ENCODE assay signal across 14 cellular contexts in the genomic region with DNA sequence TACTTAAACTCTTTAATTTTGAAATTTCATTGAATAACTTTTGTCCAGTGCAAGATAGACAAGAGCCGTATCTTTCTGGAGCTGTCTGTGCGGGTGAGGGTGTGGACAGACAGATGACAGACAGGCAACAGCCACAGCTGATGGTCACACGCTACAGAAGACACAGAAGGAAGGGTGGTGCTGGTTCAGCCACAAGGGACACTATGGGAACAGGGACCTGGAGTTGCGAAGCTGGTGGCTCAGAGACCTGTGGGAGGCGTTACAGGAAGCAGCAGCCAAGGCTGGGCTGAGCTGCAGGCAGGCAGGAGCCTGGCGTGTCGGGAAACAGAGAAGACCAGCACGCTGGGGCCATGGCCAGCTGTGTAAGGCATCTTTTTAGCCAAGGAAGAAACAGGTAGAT.
DNase-seq lines count a peak whose midpoint lies in the region; ATAC-seq and TF ChIP-seq lines count a peak whose summit lies in the region.
"Had no signal": no experiment of that assay in that cellular context is flagged by ENCODE, and none has a peak within 500 bp of the region (broad histone marks: within the 10 kb centered on the region; RNA-seq: fewer than 3 reads in every experiment).

No MANE protein-coding gene starts in this region.

- H3K36me3 ChIP-seq in GM23338 (ENCODE audit: insufficient read depth): no peaks in the 10 kb centered on the region

- H3F3A ChIP-seq in GM23338 (replicated peaks; ENCODE audit: low read depth): no peaks in the 10 kb centered on the region

- no peaks in the 10 kb centered on the region for H3K4me1 ChIP-seq in GM23338 (ENCODE audit: insufficient read depth)
- H3K4me1 ChIP-seq: parathyroid adenoma had no signal

- intact Hi-C loops in activated CD4-positive, alpha-beta T cell treated with anti-CD3 and anti-CD28 coated beads, Interleukin-2, amount 10 ng/mL, durations not matched to agents 24 days and 14 days (cut with micrococcal nuclease): no loop called here

- peaks cover 6% of the 10 kb centered on the region for H3K27me3 Mint-ChIP-seq in GM23338 (ENCODE audit: insufficient read depth, low read depth, poor library complexity)
- H3K27me3 Mint-ChIP-seq in activated CD4-positive, alpha-beta T cell treated with anti-CD3 and anti-CD28 coated beads, Interleukin-2, amount 10 ng/mL, durations not matched to agents 24 days and 14 days: peaks cover 16% of the 10 kb centered on the region
- H3K27me3 Mint-ChIP-seq: brain had no signal

- no peak overlapping the region for H3K4me2 ChIP-seq in GM23338

- H3K9me3 Mint-ChIP-seq in GM23338: no peaks in the 10 kb centered on the region
- no peaks in the 10 kb centered on the region for H3K9me3 Mint-ChIP-seq in activated CD4-positive, alpha-beta T cell treated with anti-CD3 and anti-CD28 coated beads, Interleukin-2, amount 10 ng/mL, durations not matched to agents 24 days and 14 days
- H3K9me3 Mint-ChIP-seq: activated naive CD4-positive, alpha-beta T cell treated with anti-CD3 and anti-CD28 coated beads for 36 hours; immature natural killer cell had no signal

- peak; percentile 37 for DNase-seq in 8988T
- peak; percentile 38 for DNase-seq in GM23338 (ENCODE audit: low spot score)
- DNase-seq in SW480 (ENCODE audit: low spot score): peak; percentile 31
- DNase-seq in iPS-NIHi7 (ENCODE audit: extremely low spot score): peak; percentile 42
- DNase-seq in AG20443 (ENCODE audit: low spot score): no peak
- no peak for DNase-seq in activated CD4-positive, alpha-beta T cell treated with anti-CD3 and anti-CD28 coated beads, Interleukin-2, amount 10 ng/mL, durations not matched to agents 24 days and 14 days
- no peak for DNase-seq in mucosa of gallbladder (ENCODE audit: low spot score)
- no peak for DNase-seq in coronary artery (ENCODE audit: low spot score)
- DNase-seq: activated naive CD4-positive, alpha-beta T cell treated with anti-CD3 and anti-CD28 coated beads for 36 hours; immature natural killer cell; NCI-H1092 treated with DMSO at 0.1 percent for 48 hours; PC-9 had no signal

- 0 out of 2 replicates have a peak, but pooled peaks cover 6% of the 10 kb centered on the region for H4K20me1 ChIP-seq in GM23338 (replicated peaks; ENCODE audit: insufficient read depth)

- no peak overlapping the region for H2AFZ ChIP-seq in GM23338
- H2AFZ ChIP-seq: parathyroid adenoma, PC-9 had no signal

- peaks cover 10% of the 10 kb centered on the region; the same call in 2 of the 3 replicates for H3K4me1 Mint-ChIP-seq in GM23338
- no peaks in the 10 kb centered on the region for H3K4me1 Mint-ChIP-seq in activated CD4-positive, alpha-beta T cell treated with anti-CD3 and anti-CD28 coated beads, Interleukin-2, amount 10 ng/mL, durations not matched to agents 24 days and 14 days
- H3K4me1 Mint-ChIP-seq: immature natural killer cell had no signal

- no peaks in the 10 kb centered on the region for H3K9me2 ChIP-seq in GM23338 (ENCODE audit: insufficient read depth)

- H3K4me3 ChIP-seq in GM23338 (no peak overlapping the region), coronary artery (no peak overlapping the region)
- H3K4me3 ChIP-seq: PC-9 had no signal

- ATAC-seq in GM23338: peak; percentile 61

- no peaks in the 10 kb centered on the region; the same call in 1 of the 3 replicates for H3K36me3 Mint-ChIP-seq in GM23338 (ENCODE audit: low read depth)
- no peaks in the 10 kb centered on the region for H3K36me3 Mint-ChIP-seq in activated CD4-positive, alpha-beta T cell treated with anti-CD3 and anti-CD28 coated beads, Interleukin-2, amount 10 ng/mL, durations not matched to agents 24 days and 14 days (ENCODE audit: low read depth)
- H3K36me3 Mint-ChIP-seq: immature natural killer cell had no signal

- TF ChIP-seq CTCF in GM23338 (conservative IDR thresholded peaks at IDR 0.05; ENCODE audit: low read depth in 2 of 2): peak in 1 of 2 experiments; percentile 27; a peak in 1 of 4 replicates
- TF ChIP-seq CTCF in coronary artery (IDR thresholded peaks at IDR 0.05): no peak

- no peak overlapping the region for H3K4me3 Mint-ChIP-seq in GM23338
- H3K4me3 Mint-ChIP-seq in activated CD4-positive, alpha-beta T cell treated with anti-CD3 and anti-CD28 coated beads, Interleukin-2, amount 10 ng/mL, durations not matched to agents 24 days and 14 days: no peak overlapping the region
- H3K4me3 Mint-ChIP-seq: activated naive CD4-positive, alpha-beta T cell treated with anti-CD3 and anti-CD28 coated beads for 36 hours; brain; immature natural killer cell had no signal

- H3K27me3 ChIP-seq in GM23338 (ENCODE audit: insufficient read depth): no peaks in the 10 kb centered on the region

- H3K79me2 ChIP-seq in GM23338 (replicated peaks; ENCODE audit: insufficient read depth): no peaks in the 10 kb centered on the region
- H3K79me2 ChIP-seq: parathyroid adenoma had no signal

- H3K27ac ChIP-seq in GM23338 (ENCODE audit: low read depth): no peak overlapping the region; the same call in 1 of the 2 replicates
- H3K27ac ChIP-seq in coronary artery: no peak overlapping the region
- H3K27ac ChIP-seq: parathyroid adenoma had no signal

- H3K27ac Mint-ChIP-seq in GM23338: peak overlapping the region; percentile 27
- no peak overlapping the region for H3K27ac Mint-ChIP-seq in activated CD4-positive, alpha-beta T cell treated with anti-CD3 and anti-CD28 coated beads, Interleukin-2, amount 10 ng/mL, durations not matched to agents 24 days and 14 days
- H3K27ac Mint-ChIP-seq: activated naive CD4-positive, alpha-beta T cell treated with anti-CD3 and anti-CD28 coated beads for 36 hours; immature natural killer cell had no signal

TF ChIP-seq in GM23338, 12 proteins besides CTCF, POLR2A, EP300 and RAD21 (continues in another document):
- TF ChIP-seq ZNF331 (CRISPR knock-in tag; IDR thresholded peaks at IDR 0.05; ENCODE audit: low read depth) (no peak), JUNB (IDR thresholded peaks at IDR 0.05; ENCODE audit: unreplicated experiment) (no peak), POLR2AphosphoS5 (IDR thresholded peaks at IDR 0.05; ENCODE audit: low read depth) (no peak), ZNF114 (CRISPR knock-in tag; IDR thresholded peaks at IDR 0.05) (no peak), STAT1 (IDR thresholded peaks at IDR 0.05; ENCODE audit: unreplicated experiment) (no peak), NANOG (IDR thresholded peaks at IDR 0.05; ENCODE audit: borderline replicate concordance) (no peak), EZH2phosphoT487 (IDR thresholded peaks at IDR 0.05; ENCODE audit: unreplicated experiment) (no peak), CREB1 (CRISPR knock-in tag; IDR thresholded peaks at IDR 0.05; ENCODE audit: low read depth) (no peak)
- TF ChIP-seq, protein P1, sequence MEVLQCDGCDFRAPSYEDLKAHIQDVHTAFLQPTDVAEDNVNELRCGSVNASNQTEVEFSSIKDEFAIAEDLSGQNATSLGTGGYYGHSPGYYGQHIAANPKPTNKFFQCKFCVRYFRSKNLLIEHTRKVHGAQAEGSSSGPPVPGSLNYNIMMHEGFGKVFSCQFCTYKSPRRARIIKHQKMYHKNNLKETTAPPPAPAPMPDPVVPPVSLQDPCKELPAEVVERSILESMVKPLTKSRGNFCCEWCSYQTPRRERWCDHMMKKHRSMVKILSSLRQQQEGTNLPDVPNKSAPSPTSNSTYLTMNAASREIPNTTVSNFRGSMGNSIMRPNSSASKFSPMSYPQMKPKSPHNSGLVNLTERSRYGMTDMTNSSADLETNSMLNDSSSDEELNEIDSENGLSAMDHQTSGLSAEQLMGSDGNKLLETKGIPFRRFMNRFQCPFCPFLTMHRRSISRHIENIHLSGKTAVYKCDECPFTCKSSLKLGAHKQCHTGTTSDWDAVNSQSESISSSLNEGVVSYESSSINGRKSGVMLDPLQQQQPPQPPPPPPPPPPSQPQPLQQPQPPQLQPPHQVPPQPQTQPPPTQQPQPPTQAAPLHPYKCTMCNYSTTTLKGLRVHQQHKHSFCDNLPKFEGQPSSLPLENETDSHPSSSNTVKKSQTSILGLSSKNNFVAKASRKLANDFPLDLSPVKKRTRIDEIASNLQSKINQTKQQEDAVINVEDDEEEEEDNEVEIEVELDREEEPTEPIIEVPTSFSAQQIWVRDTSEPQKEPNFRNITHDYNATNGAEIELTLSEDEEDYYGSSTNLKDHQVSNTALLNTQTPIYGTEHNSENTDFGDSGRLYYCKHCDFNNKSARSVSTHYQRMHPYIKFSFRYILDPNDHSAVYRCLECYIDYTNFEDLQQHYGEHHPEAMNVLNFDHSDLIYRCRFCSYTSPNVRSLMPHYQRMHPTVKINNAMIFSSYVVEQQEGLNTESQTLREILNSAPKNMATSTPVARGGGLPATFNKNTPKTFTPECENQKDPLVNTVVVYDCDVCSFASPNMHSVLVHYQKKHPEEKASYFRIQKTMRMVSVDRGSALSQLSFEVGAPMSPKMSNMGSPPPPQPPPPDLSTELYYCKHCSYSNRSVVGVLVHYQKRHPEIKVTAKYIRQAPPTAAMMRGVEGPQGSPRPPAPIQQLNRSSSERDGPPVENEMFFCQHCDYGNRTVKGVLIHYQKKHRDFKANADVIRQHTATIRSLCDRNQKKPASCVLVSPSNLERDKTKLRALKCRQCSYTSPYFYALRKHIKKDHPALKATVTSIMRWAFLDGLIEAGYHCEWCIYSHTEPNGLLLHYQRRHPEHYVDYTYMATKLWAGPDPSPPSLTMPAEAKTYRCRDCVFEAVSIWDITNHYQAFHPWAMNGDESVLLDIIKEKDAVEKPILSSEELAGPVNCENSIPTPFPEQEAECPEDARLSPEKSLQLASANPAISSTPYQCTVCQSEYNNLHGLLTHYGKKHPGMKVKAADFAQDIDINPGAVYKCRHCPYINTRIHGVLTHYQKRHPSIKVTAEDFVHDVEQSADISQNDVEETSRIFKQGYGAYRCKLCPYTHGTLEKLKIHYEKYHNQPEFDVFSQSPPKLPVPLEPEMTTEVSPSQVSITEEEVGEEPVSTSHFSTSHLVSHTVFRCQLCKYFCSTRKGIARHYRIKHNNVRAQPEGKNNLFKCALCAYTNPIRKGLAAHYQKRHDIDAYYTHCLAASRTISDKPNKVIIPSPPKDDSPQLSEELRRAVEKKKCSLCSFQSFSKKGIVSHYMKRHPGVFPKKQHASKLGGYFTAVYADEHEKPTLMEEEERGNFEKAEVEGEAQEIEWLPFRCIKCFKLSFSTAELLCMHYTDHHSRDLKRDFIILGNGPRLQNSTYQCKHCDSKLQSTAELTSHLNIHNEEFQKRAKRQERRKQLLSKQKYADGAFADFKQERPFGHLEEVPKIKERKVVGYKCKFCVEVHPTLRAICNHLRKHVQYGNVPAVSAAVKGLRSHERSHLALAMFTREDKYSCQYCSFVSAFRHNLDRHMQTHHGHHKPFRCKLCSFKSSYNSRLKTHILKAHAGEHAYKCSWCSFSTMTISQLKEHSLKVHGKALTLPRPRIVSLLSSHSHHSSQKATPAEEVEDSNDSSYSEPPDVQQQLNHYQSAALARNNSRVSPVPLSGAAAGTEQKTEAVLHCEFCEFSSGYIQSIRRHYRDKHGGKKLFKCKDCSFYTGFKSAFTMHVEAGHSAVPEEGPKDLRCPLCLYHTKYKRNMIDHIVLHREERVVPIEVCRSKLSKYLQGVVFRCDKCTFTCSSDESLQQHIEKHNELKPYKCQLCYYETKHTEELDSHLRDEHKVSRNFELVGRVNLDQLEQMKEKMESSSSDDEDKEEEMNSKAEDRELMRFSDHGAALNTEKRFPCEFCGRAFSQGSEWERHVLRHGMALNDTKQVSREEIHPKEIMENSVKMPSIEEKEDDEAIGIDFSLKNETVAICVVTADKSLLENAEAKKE (CRISPR knock-in tag; IDR thresholded peaks at IDR 0.05): no peak

Comparison
In these comparisons a context has a peak if more than half of its experiments do, and no peak if none do; other contexts are left out.
1. DNase-seq: peak in 8988T (single experiment), GM23338 (single experiment), SW480 (single experiment) and iPS-NIHi7 (single experiment); none in AG20443 (single experiment), activated CD4-positive, alpha-beta T cell treated with anti-CD3 and anti-CD28 coated beads, Interleukin-2, amount 10 ng/mL, durations not matched to agents 24 days and 14 days (single experiment), mucosa of gallbladder (single experiment) and coronary artery (single experiment).